ENCODE assay signal across 2 cellular contexts in the genomic region with DNA sequence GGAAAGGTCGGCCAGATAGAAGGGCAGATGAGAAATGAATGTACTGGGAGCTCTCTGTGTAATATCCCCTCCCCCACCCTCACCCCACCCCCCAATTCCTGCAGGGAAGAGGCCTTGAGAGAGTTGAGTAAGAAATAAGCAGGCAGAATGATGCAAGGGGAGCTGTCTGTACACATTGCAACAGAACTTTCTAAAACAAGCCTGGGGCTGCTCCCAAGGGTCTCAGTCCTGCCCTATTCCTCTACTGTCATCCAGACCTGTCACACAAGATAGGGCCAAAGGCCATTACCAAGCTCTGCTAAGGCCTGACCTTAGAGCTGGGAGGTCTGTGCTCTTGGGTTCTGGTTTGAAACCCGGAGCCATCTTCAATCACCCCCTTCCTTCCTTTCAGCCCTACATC.
A peak's percentile ranks its signal among the peaks of the same experiment; 100 is the strongest.
TF ChIP-seq lines count a peak whose summit lies in the region.

No MANE protein-coding gene starts in this region.

TF ChIP-seq in A549, 52 proteins besides CTCF, POLR2A, EP300 and RAD21:
- TF ChIP-seq CEBPB (IDR thresholded peaks at IDR 0.05) (peak; percentile 29 to 83; a peak in 3 of 4 replicates), ZFP36 (IDR thresholded peaks at IDR 0.05; ENCODE audit: borderline replicate concordance, partially characterized antibody) (no peak)
- TF ChIP-seq, protein P1, sequence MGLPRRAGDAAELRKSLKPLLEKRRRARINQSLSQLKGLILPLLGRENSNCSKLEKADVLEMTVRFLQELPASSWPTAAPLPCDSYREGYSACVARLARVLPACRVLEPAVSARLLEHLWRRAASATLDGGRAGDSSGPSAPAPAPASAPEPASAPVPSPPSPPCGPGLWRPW (IDR thresholded peaks at IDR 0.05) = peak; percentile 72; the same call in 1 of the 2 replicates

TF ChIP-seq in IMR-90, 13 proteins besides CTCF, POLR2A, EP300 and RAD21:
- peak; percentile 81 for TF ChIP-seq CEBPB (IDR thresholded peaks at IDR 0.05; ENCODE audit: low read depth, low read length)
- TF ChIP-seq RFX5 (IDR thresholded peaks at IDR 0.05; ENCODE audit: low read depth, low read length) = no peak
- no peak for TF ChIP-seq BHLHE40 (IDR thresholded peaks at IDR 0.05; ENCODE audit: low read depth, low read length)
- TF ChIP-seq SMC3 (IDR thresholded peaks at IDR 0.05; ENCODE audit: low read depth, low read length) = no peak
- TF ChIP-seq CHD1 (IDR thresholded peaks at IDR 0.05; ENCODE audit: low read depth, low read length) = no peak
- TF ChIP-seq NFE2L2 (IDR thresholded peaks at IDR 0.05; ENCODE audit: low read depth, low read length) = no peak
